Comparison of ENCODE assay signal across 16 cellular contexts in genomic region chr5:149386166-149386565, GRCh38. TPM values are rescaled to one million over a fixed set of nuclear protein-coding genes. Genes with fewer than 3 reads are reported as not detected.
DNase-seq lines count a peak whose midpoint lies in the region; ATAC-seq and TF ChIP-seq lines count a peak whose summit lies in the region.
"Had no signal": no experiment of that assay in that cellular context is flagged by ENCODE, and none has a peak within 500 bp of the region (broad histone marks: within the 10 kb centered on the region; RNA-seq: fewer than 3 reads in every experiment).

No MANE protein-coding gene starts in this region.

- H3K4me1 ChIP-seq in hepatocyte (ENCODE audit: insufficient read depth): peaks cover 20% of the 10 kb centered on the region
- no peaks in the 10 kb centered on the region for H3K4me1 ChIP-seq in prostate gland (replicated peaks)

- no peak overlapping the region for H3K4me3 ChIP-seq in hepatocyte
- no peak overlapping the region for H3K4me3 ChIP-seq in prostate gland
- H3K4me3 ChIP-seq in dorsolateral prefrontal cortex: no peak overlapping the region
- H3K4me3 ChIP-seq: SK-N-MC had no signal

- no peaks in the 10 kb centered on the region for H4K20me1 ChIP-seq in hepatocyte (ENCODE audit: insufficient read depth, poor library complexity, severe bottlenecking)

- H3K4me2 ChIP-seq in hepatocyte: no peak overlapping the region

- no peak overlapping the region for H2AFZ ChIP-seq in hepatocyte

- H3K9me2 ChIP-seq in hepatocyte (replicated peaks; ENCODE audit: insufficient read depth): no peaks in the 10 kb centered on the region

- 47% methylated on average over 5 of the region's 5 CpGs for WGBS in hepatocyte (ENCODE audit: low lambda C conversion rate, missing lambda C conversion rate)
- whole genome bisulfite sequencing in prostate gland: 83% methylated on average over 5 of the region's 5 CpGs

- no peak for TF ChIP-seq POLR2A in prostate gland (IDR thresholded peaks at IDR 0.05)

- intact Hi-C loops in Right ventricle myocardium superior (cut with DNase I) (loop anchor here (5.0 kb wide), 1 partner anchor 36 kb away; no protein-coding TSS in a partner anchor), cardiac septum (cut with DNase I) (no loop called here), prostate gland (cut with DNase I) (loop anchor here (1.0 to 2.0 kb wide), 2 partner anchors 21 to 45 kb away; no protein-coding TSS in a partner anchor), dorsolateral prefrontal cortex (cut with DNase I) (no loop called here)

- H3K27me3 ChIP-seq in hepatocyte: no peaks in the 10 kb centered on the region
- H3K27me3 ChIP-seq in prostate gland (replicated peaks; ENCODE audit: insufficient read depth): no peaks in the 10 kb centered on the region
- H3K27me3 ChIP-seq in dorsolateral prefrontal cortex: peaks cover 0 to 3% (median 0%) of the 10 kb centered on the region in 45 donors

- peak overlapping the region; percentile 67 for H3K27ac ChIP-seq in hepatocyte
- H3K27ac ChIP-seq in prostate gland: peak overlapping the region; percentile 72 to 74
- peak overlapping the region in 26 of 59 donors; percentile 0 to 71 (median 43) for H3K27ac ChIP-seq in dorsolateral prefrontal cortex
- H3K27ac ChIP-seq: SK-N-MC had no signal

- H3K79me2 ChIP-seq in hepatocyte: no peaks in the 10 kb centered on the region

- H3K36me3 ChIP-seq in hepatocyte (replicated peaks; ENCODE audit: insufficient read depth, low read depth) (no peaks in the 10 kb centered on the region), prostate gland (no peaks in the 10 kb centered on the region)

- H3K9me3 ChIP-seq in hepatocyte (ENCODE audit: low read depth) (no peaks in the 10 kb centered on the region), prostate gland (no peaks in the 10 kb centered on the region)

- ATAC-seq in Right ventricle myocardium superior (ENCODE audit: poor library complexity): peak; percentile 4
- no peak for ATAC-seq in GM21381 (IDR thresholded peaks at IDR 0.05; ENCODE audit: unreplicated experiment)
- ATAC-seq in GM18907 (IDR thresholded peaks at IDR 0.05; ENCODE audit: unreplicated experiment): no peak

- TF ChIP-seq CTCF in hepatocyte (IDR thresholded peaks at IDR 0.05; ENCODE audit: poor library complexity) (no peak), prostate gland (IDR thresholded peaks at IDR 0.05) (no peak), dorsolateral prefrontal cortex (IDR thresholded peaks at IDR 0.05 in 54 of 56, conservative IDR thresholded peaks at IDR 0.05 in 2 of 56; ENCODE audit: low read depth in 1 of 56, partially characterized antibody in 56 of 56) (no peak)

- DNase-seq in Right ventricle myocardium superior: no peak
- DNase-seq in cardiac septum (ENCODE audit: low spot score): no peak
- no peak for DNase-seq in hepatocyte (ENCODE audit: low spot score)
- no peak for DNase-seq in prostate gland (ENCODE audit: low spot score)
- DNase-seq in dorsolateral prefrontal cortex: no peak
- DNase-seq in stimulated activated naive CD4-positive, alpha-beta T cell treated with Interleukin-2 at 50 U/mL for 16 hours (lab: John Stamatoyannopoulos, UW): no peak
- DNase-seq: activated naive CD4-positive, alpha-beta T cell; caudate nucleus; CD8-positive, alpha-beta memory T cell; MV-4-11 had no signal

RNA-seq across cellular contexts. Expression of gene IL17B, which starts 7.1 kb away (rescaled TPM):
- total RNA-seq in Right ventricle myocardium superior (not detected), cardiac septum (not detected), hepatocyte (0.60 TPM in 1 of 2 replicates, not detected in the other), prostate gland (1 to 10 TPM in 1 of 2 donors, not detected in 1; 9.3 TPM), dorsolateral prefrontal cortex (1 to 10 TPM in 1 of 120 experiments, under 1 TPM in 1, not detected in 118; 0.68 to 1.3 TPM)
- polyA plus RNA-seq in hepatocyte: 0.27 TPM in 1 of 2 replicates, not detected in the other
- total RNA-seq: A172; CD8-positive, alpha-beta memory T cell; HT-29; lung microvascular endothelial cell had no signal
- polyA plus RNA-seq: CD8-positive, alpha-beta memory T cell had no signal

RNA-seq across cellular contexts. Expression of gene PCYOX1L, which starts 28.3 kb away (rescaled TPM):
- 2.0 TPM for total RNA-seq in Right ventricle myocardium superior
- 4.3 TPM for total RNA-seq in cardiac septum
- total RNA-seq in hepatocyte: 8.9 and 9.1 TPM in 2 replicates
- polyA plus RNA-seq in hepatocyte: 12.9 and 14.4 TPM in 2 replicates
- total RNA-seq in prostate gland: 10 to 100 TPM in 1 of 2 donors, 1 to 10 TPM in 1; 7.7 to 20.7 TPM
- total RNA-seq in dorsolateral prefrontal cortex: 10 to 100 TPM in 116 of 120 experiments, 1 to 10 TPM in 4; 7.2 to 29.4 (median 19.2) TPM

RNA-seq across cellular contexts. Expression of gene GRPEL2, which starts 40.9 kb away (rescaled TPM):
- total RNA-seq in Right ventricle myocardium superior: 9.0 TPM
- total RNA-seq in cardiac septum: 11.0 TPM
- total RNA-seq in hepatocyte: 18.7 and 19.6 TPM in 2 replicates
- polyA plus RNA-seq in hepatocyte: 6.7 and 7.6 TPM in 2 replicates
- 10 to 100 TPM; 11.1 to 12.0 TPM for total RNA-seq in prostate gland
- 10 to 100 TPM in 119 of 120 experiments, 1 to 10 TPM in 1; 9.0 to 25.3 (median 17.3) TPM for total RNA-seq in dorsolateral prefrontal cortex

Comparison
In these comparisons a context has a peak if more than half of its experiments do, and no peak if none do; other contexts are left out.
1. intact Hi-C loops: an anchor here in Right ventricle myocardium superior (5.0 kb wide) and prostate gland (1.0 to 2.0 kb wide); none called in cardiac septum and dorsolateral prefrontal cortex.